ENCODE assay signal across 25 cellular contexts in the genomic region with DNA sequence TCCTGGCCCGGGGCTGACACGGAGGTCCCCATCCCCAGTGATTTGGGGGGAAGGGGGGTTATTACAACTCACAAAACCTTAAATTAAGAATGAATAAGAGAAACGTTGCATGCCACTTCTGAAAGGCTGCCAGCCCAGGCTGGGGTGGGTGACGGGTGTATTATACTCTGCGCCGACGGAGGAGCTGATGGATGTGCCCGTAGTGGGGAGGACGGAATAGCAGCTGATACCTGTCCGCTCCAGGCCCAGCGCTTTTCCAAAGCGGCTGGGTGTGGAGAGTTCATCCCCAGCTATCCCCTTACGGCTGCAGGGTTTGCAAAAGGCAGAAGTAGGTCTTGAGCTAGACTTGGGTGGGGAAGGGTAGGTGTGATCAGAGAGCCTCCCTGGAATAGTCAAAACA.
"Had no signal": no experiment of that assay in that cellular context is flagged by ENCODE, and none has a peak within 500 bp of the region (broad histone marks: within the 10 kb centered on the region; RNA-seq: fewer than 3 reads in every experiment).

No MANE protein-coding gene starts in this region.

- H3K27me3 ChIP-seq: pancreas, testis had no signal

- DNase-seq: effector CD4-positive, alpha-beta T cell; endodermal cell; erythroblast; foreskin melanocyte; islet precursor cell; lower lobe of right lung; natural killer cell; nucleus accumbens; pancreas; retina; spleen; stimulated activated CD4-positive, alpha-beta T cell treated with anti-CD3 and anti-CD28 coated beads, Interleukin-15, amount 100 ng/mL, for 24 hours; stimulated activated CD4-positive, alpha-beta T cell treated with anti-CD3 and anti-CD28 coated beads, Interleukin-1b, Interleukin-23, amount 100 ng/mL, for 48 hours; stimulated activated CD4-positive, alpha-beta T cell treated with anti-CD3 and anti-CD28 coated beads, Interleukin-4, amount 100 ng/mL, for 24 hours; stimulated activated naive B cell treated with anti-CD40 and anti-IgM and Interleukin-4, amounts not matched to agents 10 μg/mL and 1 μg/mL and 100 μg/mL, for 72 hours; stimulated activated naive CD8-positive, alpha-beta T cell treated with anti-CD3 and anti-CD28 coated beads, Interleukin-15, amount 100 ng/mL, for 72 hours; testis had no signal

- H3K4me3 Mint-ChIP-seq: endodermal cell; memory B cell; mesothelial cell of epicardium; natural killer cell; neural crest cell; stimulated activated naive B cell treated with anti-CD40 and anti-IgM and Interleukin-4, amounts not matched to agents 10 μg/mL and 1 μg/mL and 100 μg/mL, for 72 hours; stimulated activated naive CD8-positive, alpha-beta T cell treated with anti-CD3 and anti-CD28 coated beads, Interleukin-15, amount 100 ng/mL, for 72 hours had no signal

- H3K4me3 ChIP-seq: coronary artery, left lung, lower lobe of right lung, pancreas, spleen, testis, tibial nerve had no signal

- H3K4me1 ChIP-seq: left lung, lower lobe of right lung, pancreas, spleen, testis, tibial nerve had no signal

- ATAC-seq: natural killer cell; pancreas; sciatic nerve; stimulated activated naive B cell treated with anti-CD40 and anti-IgM and Interleukin-4, amounts not matched to agents 10 μg/mL and 1 μg/mL and 100 μg/mL, for 72 hours; stimulated activated naive CD8-positive, alpha-beta T cell treated with anti-CD3 and anti-CD28 coated beads, Interleukin-15, amount 100 ng/mL, for 72 hours had no signal

- H3K9me3 Mint-ChIP-seq: memory B cell, natural killer cell, neural crest cell had no signal

- H3K27ac ChIP-seq: coronary artery, left lung, lower lobe of right lung, pancreas, spleen, testis, tibial nerve had no signal

- H3K9me3 ChIP-seq: left lung, lower lobe of right lung, pancreas, spleen, testis had no signal

- H3K36me3 ChIP-seq: left lung, lower lobe of right lung, pancreas, spleen, tibial nerve had no signal

- H3K36me3 Mint-ChIP-seq: memory B cell, mesothelial cell of epicardium, natural killer cell had no signal

- H3K27ac Mint-ChIP-seq: endodermal cell; memory B cell; mesothelial cell of epicardium; natural killer cell; progenitor cell of endocrine pancreas; stimulated activated naive B cell treated with anti-CD40 and anti-IgM and Interleukin-4, amounts not matched to agents 10 μg/mL and 1 μg/mL and 100 μg/mL, for 72 hours; stimulated activated naive CD8-positive, alpha-beta T cell treated with anti-CD3 and anti-CD28 coated beads, Interleukin-15, amount 100 ng/mL, for 72 hours had no signal

- H3K4me1 Mint-ChIP-seq: memory B cell, natural killer cell had no signal
